ENCODE assay signal across 23 cellular contexts in the genomic region with DNA sequence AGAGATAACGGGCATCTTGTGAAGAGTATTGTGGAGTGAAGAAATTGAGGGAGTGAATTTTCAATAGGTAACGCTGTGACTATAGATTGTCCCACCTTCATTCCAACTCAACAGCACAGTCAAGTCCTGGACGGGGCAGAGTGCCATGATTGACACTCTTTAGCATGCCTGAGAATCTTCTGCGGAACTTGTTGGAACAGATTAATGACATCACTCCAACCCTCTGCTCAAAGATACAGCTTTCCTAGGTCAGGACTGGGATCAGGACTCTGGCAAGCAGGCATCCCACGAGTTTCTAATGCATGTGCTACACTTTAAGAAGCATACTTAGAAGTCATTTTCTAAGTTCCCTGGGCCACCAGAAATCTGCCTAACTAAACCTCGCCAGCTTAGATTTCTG.
DNase-seq lines count a peak whose midpoint lies in the region; ATAC-seq and TF ChIP-seq lines count a peak whose summit lies in the region.
"Had no signal": no experiment of that assay in that cellular context is flagged by ENCODE, and none has a peak within 500 bp of the region (broad histone marks: within the 10 kb centered on the region; RNA-seq: fewer than 3 reads in every experiment).

No MANE protein-coding gene starts in this region.

- H3K4me1 ChIP-seq in foreskin keratinocyte: peaks cover 7% of the 10 kb centered on the region
- H3K4me1 ChIP-seq: BE2C; BLaER1 treated with 17β-estradiol and CSF1 and Interleukin-3, amounts not matched to agents 10 nM and 100 nM had no signal

- DNase-seq in NCI-H82 (lab: John Stamatoyannopoulos, UW) (peak; percentile 26), NCI-H82 treated with DMSO at 0.1 percent for 48 hours (lab: John Stamatoyannopoulos, UW; ENCODE audit: unreplicated experiment) (no peak), foreskin keratinocyte (peak in 1 of 2 donors; percentile 72), cerebellar cortex (ENCODE audit: low spot score) (no peak), WTC11 (ENCODE audit: low spot score) (no peak)
- DNase-seq: 8988T; ACHN; AML-193; BE2C; CD4-positive, alpha-beta T cell; CD8-positive, alpha-beta memory T cell; DMS 273 treated with DMSO at 0.1 percent for 48 hours; EL; GDM1; GM23248; H9 had no signal

- H3K4me3 Mint-ChIP-seq in nephron (no peak overlapping the region), WTC11 (no peak overlapping the region)
- H3K4me3 Mint-ChIP-seq: CD14-positive monocyte; CD4-positive, alpha-beta T cell; CD8-positive, alpha-beta memory T cell; H9 had no signal

- POLR2A ChIA-PET in WTC11 (lab: Charles Lee): no interaction called here

- TF ChIP-seq CTCF in foreskin keratinocyte (conservative IDR thresholded peaks at IDR 0.05) (no peak), nephron (IDR thresholded peaks at IDR 0.05; ENCODE audit: unreplicated experiment in 3 of 3) (no peak), WTC11 (IDR thresholded peaks at IDR 0.05) (no peak)

- H3K9me3 Mint-ChIP-seq in nephron (no peaks in the 10 kb centered on the region), WTC11 (peaks cover 6% of the 10 kb centered on the region)
- H3K9me3 Mint-ChIP-seq: CD14-positive monocyte; CD4-positive, alpha-beta T cell; CD8-positive, alpha-beta memory T cell; H9 had no signal

- CTCF ChIA-PET in WTC11 (lab: Charles Lee): interaction anchor here (1.0 to 1.3 kb wide), 2 partner anchors 8 to 9 kb away, joined by 3 to 4 read pairs; no protein-coding TSS in a partner anchor

- H3K27me3 ChIP-seq in foreskin keratinocyte: no peaks in the 10 kb centered on the region
- H3K27me3 ChIP-seq: BE2C; BLaER1 treated with 17β-estradiol and CSF1 and Interleukin-3, amounts not matched to agents 10 nM and 100 nM had no signal

- H3K27ac ChIP-seq in foreskin keratinocyte: no peak overlapping the region
- H3K27ac ChIP-seq: A549; BLaER1 treated with 17β-estradiol and CSF1 and Interleukin-3, amounts not matched to agents 10 nM and 100 nM; GM23248 had no signal

- H3K4me1 Mint-ChIP-seq in nephron: peaks cover 41% of the 10 kb centered on the region
- 0 out of 2 replicates have a peak, but pooled peaks cover 5% of the 10 kb centered on the region for H3K4me1 Mint-ChIP-seq in WTC11

- ATAC-seq in foreskin keratinocyte (peak; percentile 61), WTC11 (no peak), GM18867 (IDR thresholded peaks at IDR 0.05; ENCODE audit: unreplicated experiment) (no peak)
- ATAC-seq: A549, GM12878, HCT116 had no signal

- no peaks in the 10 kb centered on the region for H3K36me3 Mint-ChIP-seq in nephron (ENCODE audit: low read depth)
- H3K36me3 Mint-ChIP-seq in WTC11: no peaks in the 10 kb centered on the region
- H3K36me3 Mint-ChIP-seq: CD14-positive monocyte; CD8-positive, alpha-beta memory T cell had no signal

- H3K27ac Mint-ChIP-seq in nephron: peak overlapping the region in 2 of 3 experiments; percentile 13 to 79
- no peak overlapping the region for H3K27ac Mint-ChIP-seq in WTC11
- H3K27ac Mint-ChIP-seq: CD14-positive monocyte; CD4-positive, alpha-beta T cell; CD8-positive, alpha-beta memory T cell; H9 had no signal

- H3K27me3 Mint-ChIP-seq in nephron (ENCODE audit: low read depth): no peaks in the 10 kb centered on the region
- H3K27me3 Mint-ChIP-seq in WTC11 (ENCODE audit: low read depth): no peaks in the 10 kb centered on the region
- H3K27me3 Mint-ChIP-seq: CD4-positive, alpha-beta T cell; CD8-positive, alpha-beta memory T cell had no signal

TF ChIP-seq in WTC11, 78 proteins besides CTCF, POLR2A, EP300 and RAD21 (continues in another document):
- TF ChIP-seq, protein P1, sequence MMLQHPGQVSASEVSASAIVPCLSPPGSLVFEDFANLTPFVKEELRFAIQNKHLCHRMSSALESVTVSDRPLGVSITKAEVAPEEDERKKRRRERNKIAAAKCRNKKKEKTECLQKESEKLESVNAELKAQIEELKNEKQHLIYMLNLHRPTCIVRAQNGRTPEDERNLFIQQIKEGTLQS (CRISPR knock-in tag; conservative IDR thresholded peaks at IDR 0.05): no peak
- TF ChIP-seq ZNF263 (CRISPR knock-in tag; IDR thresholded peaks at IDR 0.05; ENCODE audit: low read depth) (no peak), GABPB1 (CRISPR knock-in tag; IDR thresholded peaks at IDR 0.05) (no peak), JUN (CRISPR knock-in tag; IDR thresholded peaks at IDR 0.05) (no peak), OVOL2 (CRISPR knock-in tag; IDR thresholded peaks at IDR 0.05; ENCODE audit: borderline replicate concordance) (no peak), ZNF416 (CRISPR knock-in tag; IDR thresholded peaks at IDR 0.05) (no peak), CREB1 (CRISPR knock-in tag; IDR thresholded peaks at IDR 0.05) (no peak), MXD4 (CRISPR knock-in tag; IDR thresholded peaks at IDR 0.05; ENCODE audit: borderline replicate concordance) (no peak)
- TF ChIP-seq, protein P2, sequence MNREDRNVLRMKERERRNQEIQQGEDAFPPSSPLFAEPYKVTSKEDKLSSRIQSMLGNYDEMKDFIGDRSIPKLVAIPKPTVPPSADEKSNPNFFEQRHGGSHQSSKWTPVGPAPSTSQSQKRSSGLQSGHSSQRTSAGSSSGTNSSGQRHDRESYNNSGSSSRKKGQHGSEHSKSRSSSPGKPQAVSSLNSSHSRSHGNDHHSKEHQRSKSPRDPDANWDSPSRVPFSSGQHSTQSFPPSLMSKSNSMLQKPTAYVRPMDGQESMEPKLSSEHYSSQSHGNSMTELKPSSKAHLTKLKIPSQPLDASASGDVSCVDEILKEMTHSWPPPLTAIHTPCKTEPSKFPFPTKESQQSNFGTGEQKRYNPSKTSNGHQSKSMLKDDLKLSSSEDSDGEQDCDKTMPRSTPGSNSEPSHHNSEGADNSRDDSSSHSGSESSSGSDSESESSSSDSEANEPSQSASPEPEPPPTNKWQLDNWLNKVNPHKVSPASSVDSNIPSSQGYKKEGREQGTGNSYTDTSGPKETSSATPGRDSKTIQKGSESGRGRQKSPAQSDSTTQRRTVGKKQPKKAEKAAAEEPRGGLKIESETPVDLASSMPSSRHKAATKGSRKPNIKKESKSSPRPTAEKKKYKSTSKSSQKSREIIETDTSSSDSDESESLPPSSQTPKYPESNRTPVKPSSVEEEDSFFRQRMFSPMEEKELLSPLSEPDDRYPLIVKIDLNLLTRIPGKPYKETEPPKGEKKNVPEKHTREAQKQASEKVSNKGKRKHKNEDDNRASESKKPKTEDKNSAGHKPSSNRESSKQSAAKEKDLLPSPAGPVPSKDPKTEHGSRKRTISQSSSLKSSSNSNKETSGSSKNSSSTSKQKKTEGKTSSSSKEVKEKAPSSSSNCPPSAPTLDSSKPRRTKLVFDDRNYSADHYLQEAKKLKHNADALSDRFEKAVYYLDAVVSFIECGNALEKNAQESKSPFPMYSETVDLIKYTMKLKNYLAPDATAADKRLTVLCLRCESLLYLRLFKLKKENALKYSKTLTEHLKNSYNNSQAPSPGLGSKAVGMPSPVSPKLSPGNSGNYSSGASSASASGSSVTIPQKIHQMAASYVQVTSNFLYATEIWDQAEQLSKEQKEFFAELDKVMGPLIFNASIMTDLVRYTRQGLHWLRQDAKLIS (CRISPR knock-in tag; IDR thresholded peaks at IDR 0.05; ENCODE audit: borderline replicate concordance): no peak
- TF ChIP-seq, protein P3, sequence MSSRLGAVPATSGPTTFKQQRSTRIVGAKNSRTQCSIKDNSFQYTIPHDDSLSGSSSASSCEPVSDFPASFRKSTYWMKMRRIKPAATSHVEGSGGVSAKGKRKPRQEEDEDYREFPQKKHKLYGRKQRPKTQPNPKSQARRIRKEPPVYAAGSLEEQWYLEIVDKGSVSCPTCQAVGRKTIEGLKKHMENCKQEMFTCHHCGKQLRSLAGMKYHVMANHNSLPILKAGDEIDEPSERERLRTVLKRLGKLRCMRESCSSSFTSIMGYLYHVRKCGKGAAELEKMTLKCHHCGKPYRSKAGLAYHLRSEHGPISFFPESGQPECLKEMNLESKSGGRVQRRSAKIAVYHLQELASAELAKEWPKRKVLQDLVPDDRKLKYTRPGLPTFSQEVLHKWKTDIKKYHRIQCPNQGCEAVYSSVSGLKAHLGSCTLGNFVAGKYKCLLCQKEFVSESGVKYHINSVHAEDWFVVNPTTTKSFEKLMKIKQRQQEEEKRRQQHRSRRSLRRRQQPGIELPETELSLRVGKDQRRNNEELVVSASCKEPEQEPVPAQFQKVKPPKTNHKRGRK (CRISPR knock-in tag; IDR thresholded peaks at IDR 0.05; ENCODE audit: borderline replicate concordance): no peak
- TF ChIP-seq, protein P4, sequence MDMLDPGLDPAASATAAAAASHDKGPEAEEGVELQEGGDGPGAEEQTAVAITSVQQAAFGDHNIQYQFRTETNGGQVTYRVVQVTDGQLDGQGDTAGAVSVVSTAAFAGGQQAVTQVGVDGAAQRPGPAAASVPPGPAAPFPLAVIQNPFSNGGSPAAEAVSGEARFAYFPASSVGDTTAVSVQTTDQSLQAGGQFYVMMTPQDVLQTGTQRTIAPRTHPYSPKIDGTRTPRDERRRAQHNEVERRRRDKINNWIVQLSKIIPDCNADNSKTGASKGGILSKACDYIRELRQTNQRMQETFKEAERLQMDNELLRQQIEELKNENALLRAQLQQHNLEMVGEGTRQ (CRISPR knock-in tag; IDR thresholded peaks at IDR 0.05): no peak
- TF ChIP-seq, protein P5, sequence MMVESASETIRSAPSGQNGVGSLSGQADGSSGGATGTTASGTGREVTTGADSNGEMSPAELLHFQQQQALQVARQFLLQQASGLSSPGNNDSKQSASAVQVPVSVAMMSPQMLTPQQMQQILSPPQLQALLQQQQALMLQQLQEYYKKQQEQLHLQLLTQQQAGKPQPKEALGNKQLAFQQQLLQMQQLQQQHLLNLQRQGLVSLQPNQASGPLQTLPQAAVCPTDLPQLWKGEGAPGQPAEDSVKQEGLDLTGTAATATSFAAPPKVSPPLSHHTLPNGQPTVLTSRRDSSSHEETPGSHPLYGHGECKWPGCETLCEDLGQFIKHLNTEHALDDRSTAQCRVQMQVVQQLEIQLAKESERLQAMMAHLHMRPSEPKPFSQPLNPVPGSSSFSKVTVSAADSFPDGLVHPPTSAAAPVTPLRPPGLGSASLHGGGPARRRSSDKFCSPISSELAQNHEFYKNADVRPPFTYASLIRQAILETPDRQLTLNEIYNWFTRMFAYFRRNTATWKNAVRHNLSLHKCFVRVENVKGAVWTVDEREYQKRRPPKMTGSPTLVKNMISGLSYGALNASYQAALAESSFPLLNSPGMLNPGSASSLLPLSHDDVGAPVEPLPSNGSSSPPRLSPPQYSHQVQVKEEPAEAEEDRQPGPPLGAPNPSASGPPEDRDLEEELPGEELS (CRISPR knock-in tag; IDR thresholded peaks at IDR 0.05): no peak
- TF ChIP-seq, protein P6, sequence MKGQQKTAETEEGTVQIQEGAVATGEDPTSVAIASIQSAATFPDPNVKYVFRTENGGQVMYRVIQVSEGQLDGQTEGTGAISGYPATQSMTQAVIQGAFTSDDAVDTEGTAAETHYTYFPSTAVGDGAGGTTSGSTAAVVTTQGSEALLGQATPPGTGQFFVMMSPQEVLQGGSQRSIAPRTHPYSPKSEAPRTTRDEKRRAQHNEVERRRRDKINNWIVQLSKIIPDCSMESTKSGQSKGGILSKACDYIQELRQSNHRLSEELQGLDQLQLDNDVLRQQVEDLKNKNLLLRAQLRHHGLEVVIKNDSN (CRISPR knock-in tag; IDR thresholded peaks at IDR 0.05): no peak
